ENCODE assay signal across 8 cellular contexts in genomic region chr13:99432637-99433542, GRCh38.
A peak's percentile ranks its signal among the peaks of the same experiment; 100 is the strongest.
DNase-seq lines count a peak whose midpoint lies in the region; ATAC-seq and TF ChIP-seq lines count a peak whose summit lies in the region.

No MANE protein-coding gene starts in this region.

- ATAC-seq in GM21737 (IDR thresholded peaks at IDR 0.05; ENCODE audit: unreplicated experiment), result peak; percentile 51

- H3K4me3 ChIP-seq in DOHH2 (ENCODE audit: low read length) (peak overlapping the region; percentile 34), mesodermal cell (ENCODE audit: extremely low read depth, insufficient read depth, low read length, poor library complexity, severe bottlenecking) (peak overlapping the region; percentile 5), MG63 (no peak overlapping the region)

- no peaks in the 10 kb centered on the region for H3K9me2 ChIP-seq in DOHH2 (replicated peaks; ENCODE audit: control insufficient read depth, low read length)

- 20 to 26% methylated on average over 19 to 21 of the region's 23 CpGs for WGBS in mesodermal cell (ENCODE audit: insufficient coverage in 2 of 2), 2 experiments

- peaks cover 6% of the 10 kb centered on the region; the same call in 1 of the 2 replicates for H3F3A ChIP-seq in DOHH2 (ENCODE audit: control insufficient read depth, insufficient read depth)

- DNase-seq in activated CD4-positive, alpha-beta T cell treated with anti-CD3 and anti-CD28 coated beads, Interleukin-2, amount 50 U/mL, for 1 hour, result peak; percentile 72
- peak; percentile 80 to 94 for DNase-seq in dermis microvascular lymphatic vessel endothelial cell (ENCODE audit: low read depth in 2 of 2)
- DNase-seq in stimulated activated CD8-positive, alpha-beta memory T cell treated with anti-CD3 and anti-CD28 coated beads, Interleukin-4, amount 100 ng/mL, for 1 hour (ENCODE audit: low read depth in 2 of 2, low spot score in 1 of 2), result peak; percentile 54 to 69
- DNase-seq in MG63, result no peak

- H3K27me3 ChIP-seq in DOHH2 (ENCODE audit: control insufficient read depth, low read length) (peaks cover 81% of the 10 kb centered on the region), MG63 (no peaks in the 10 kb centered on the region)

- peak overlapping the region; percentile 56 for H3K4me2 ChIP-seq in DOHH2 (ENCODE audit: low read length)

- TF ChIP-seq CTCF in DOHH2 (IDR thresholded peaks at IDR 0.05; ENCODE audit: low read depth, low read length, poor library complexity, severe bottlenecking), result no peak

- H3K4me1 ChIP-seq in DOHH2 (ENCODE audit: control insufficient read depth, low read length) (peaks cover 38% of the 10 kb centered on the region), mesodermal cell (ENCODE audit: control insufficient read depth, insufficient read depth, low read length, poor library complexity, severe bottlenecking) (peaks cover 4% of the 10 kb centered on the region)

- H3K9me3 ChIP-seq in DOHH2 (ENCODE audit: control insufficient read depth, insufficient read depth, low read length), result no peaks in the 10 kb centered on the region
- no peaks in the 10 kb centered on the region for H3K9me3 ChIP-seq in KOPT-K1 (ENCODE audit: insufficient read depth, low read length, poor library complexity, severe bottlenecking)
- H3K9me3 ChIP-seq in mesodermal cell (ENCODE audit: control insufficient read depth, low read length), result no peaks in the 10 kb centered on the region
- no peaks in the 10 kb centered on the region for H3K9me3 ChIP-seq in MG63

- no peak overlapping the region for H3K27ac ChIP-seq in DOHH2 (ENCODE audit: low read depth, low read length)
- peak overlapping the region; percentile 27 for H3K27ac ChIP-seq in KOPT-K1 (ENCODE audit: low read depth, low read length, poor library complexity, severe bottlenecking)
- peak overlapping the region; percentile 89 for H3K27ac ChIP-seq in mesodermal cell (ENCODE audit: low read depth, low read length, severe bottlenecking)

- H3K79me2 ChIP-seq in DOHH2 (ENCODE audit: control insufficient read depth, low read length), result no peaks in the 10 kb centered on the region

- no peaks in the 10 kb centered on the region for H3K36me3 ChIP-seq in DOHH2 (ENCODE audit: control insufficient read depth, low read length)
- H3K36me3 ChIP-seq in KOPT-K1 (ENCODE audit: insufficient read depth, low read length), result no peaks in the 10 kb centered on the region
- H3K36me3 ChIP-seq in mesodermal cell (ENCODE audit: control insufficient read depth, insufficient read depth, low read length), result no peaks in the 10 kb centered on the region
- no peaks in the 10 kb centered on the region for H3K36me3 ChIP-seq in MG63

- H4K20me1 ChIP-seq in DOHH2 (ENCODE audit: control insufficient read depth, insufficient read depth, low read depth, low read length), result peaks cover 10% of the 10 kb centered on the region; the same call in 1 of the 2 replicates
